In the genomic region with DNA sequence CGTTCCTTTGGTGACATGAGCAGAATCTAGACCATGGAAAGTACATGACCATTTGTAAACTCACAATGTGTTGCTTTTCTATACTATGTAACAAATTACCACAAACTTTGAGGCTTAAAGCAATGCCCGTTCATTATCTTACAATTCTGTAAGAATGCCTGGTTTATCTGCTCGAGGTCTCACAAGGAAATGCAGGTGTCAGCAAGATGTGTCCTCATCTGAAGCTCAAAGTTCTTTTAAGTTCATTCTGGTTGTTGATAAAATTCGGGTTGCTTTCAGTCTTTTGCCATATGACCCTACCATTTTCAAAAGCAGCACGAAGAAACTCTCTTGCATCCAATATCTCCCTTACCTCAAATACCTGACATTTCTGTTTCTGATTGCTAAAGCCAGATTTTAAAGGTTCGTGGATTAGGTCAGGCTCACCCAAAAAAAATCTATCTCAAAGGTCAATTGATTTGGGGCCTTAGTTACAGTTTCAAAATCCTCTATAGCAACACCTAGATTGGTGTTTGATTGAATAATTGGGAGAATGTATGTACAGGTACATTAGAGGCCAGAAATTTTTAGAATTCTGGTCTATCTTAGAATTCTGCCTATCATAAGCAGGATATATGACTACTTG, we compare ENCODE assay signal across 2 cellular contexts.
A peak's percentile ranks its signal among the peaks of the same experiment; 100 is the strongest.
TF ChIP-seq lines count a peak whose summit lies in the region.

No MANE protein-coding gene starts in this region.

TF ChIP-seq in IMR-90, 13 proteins besides CTCF, POLR2A, EP300 and RAD21:
- TF ChIP-seq BHLHE40 (IDR thresholded peaks at IDR 0.05; ENCODE audit: low read depth, low read length) (no peak), RFX5 (IDR thresholded peaks at IDR 0.05; ENCODE audit: low read depth, low read length) (no peak), MAFK (IDR thresholded peaks at IDR 0.05; ENCODE audit: low read depth, low read length) (peak; percentile 38; the same call in 1 of the 2 replicates)
- TF ChIP-seq, protein P1, sequence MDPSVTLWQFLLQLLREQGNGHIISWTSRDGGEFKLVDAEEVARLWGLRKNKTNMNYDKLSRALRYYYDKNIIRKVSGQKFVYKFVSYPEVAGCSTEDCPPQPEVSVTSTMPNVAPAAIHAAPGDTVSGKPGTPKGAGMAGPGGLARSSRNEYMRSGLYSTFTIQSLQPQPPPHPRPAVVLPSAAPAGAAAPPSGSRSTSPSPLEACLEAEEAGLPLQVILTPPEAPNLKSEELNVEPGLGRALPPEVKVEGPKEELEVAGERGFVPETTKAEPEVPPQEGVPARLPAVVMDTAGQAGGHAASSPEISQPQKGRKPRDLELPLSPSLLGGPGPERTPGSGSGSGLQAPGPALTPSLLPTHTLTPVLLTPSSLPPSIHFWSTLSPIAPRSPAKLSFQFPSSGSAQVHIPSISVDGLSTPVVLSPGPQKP (IDR thresholded peaks at IDR 0.05; ENCODE audit: borderline replicate concordance, low read depth, low read length) = no peak

TF ChIP-seq in K562, 482 proteins besides CTCF, POLR2A, EP300 and RAD21:
- TF ChIP-seq EZH2 (IDR thresholded peaks at IDR 0.05; ENCODE audit: borderline replicate concordance, low read depth, low read length) (no peak), ZNF316 (IDR thresholded peaks at IDR 0.05) (0 out of 2 replicates have a peak, but pooled peaks have one; percentile 5)
